8 cellular contexts compared by ENCODE assay signal in genomic region chr15:84421513-84422181, GRCh38.
A peak's percentile ranks its signal among the peaks of the same experiment; 100 is the strongest.
DNase-seq lines count a peak whose midpoint lies in the region; ATAC-seq, FAIRE-seq and TF ChIP-seq lines count a peak whose summit lies in the region.
"Not testable (repeated sequence)": the region's sequence is repeated elsewhere in the genome, so short reads cannot be mapped to it uniquely, and the experiment has no call there.

No MANE protein-coding gene starts in this region.

- in situ Hi-C loops in K562 (cut with MboI), result loop anchor here (25.0 kb wide), 1 partner anchor 159 kb away; no protein-coding TSS in a partner anchor

- CTCF ChIA-PET in A549 (lab: Yijun Ruan, JAX); K562 (lab: Yijun Ruan, JAX; ENCODE audit: low intra/inter-chr PET ratio): not testable (repeated sequence)

- not testable (repeated sequence) for TF ChIP-seq EP300 in A549 (IDR thresholded peaks at IDR 0.05); K562 (IDR thresholded peaks at IDR 0.05; ENCODE audit: low read length); esophagus muscularis mucosa (IDR thresholded peaks at IDR 0.05); ovary (IDR thresholded peaks at IDR 0.05); suprapubic skin (IDR thresholded peaks at IDR 0.05)

- not testable (repeated sequence) for FAIRE-seq in A549 (lab: Jason Lieb, UNC); K562 (lab: Jason Lieb, UNC)

- H3K27ac ChIP-seq in A549 (peak overlapping the region; percentile 59 to 84; a peak in 5 of 6 replicates), esophagus muscularis mucosa (replicated peaks in 1 of 4) (peak overlapping the region; percentile 70 to 84 (median 76)), hepatocyte (peak overlapping the region; percentile 71), ovary (peak overlapping the region; percentile 63 to 96)
- H3K27ac ChIP-seq in HUES6 (ENCODE audit: low read depth, low read length); K562 (ENCODE audit: extremely low read depth, low read depth, low read length); suprapubic skin: not testable (repeated sequence)

- DNase-seq in A549 (ENCODE audit: low read depth in 1 of 2, low spot score in 1 of 2); K562 (ENCODE audit: extremely low read depth in 1 of 4, low spot score in 3 of 4); esophagus muscularis mucosa (ENCODE audit: extremely low spot score); hepatocyte (ENCODE audit: low spot score); suprapubic skin (ENCODE audit: low spot score in 2 of 2): not testable (repeated sequence)
- peak; percentile 10 to 15 for DNase-seq in activated CD4-positive, alpha-beta T cell treated with anti-CD3 and anti-CD28 coated beads, Interleukin-2, amount 50 U/mL, for 48 hours
- peak; percentile 18 to 60 (median 24) for DNase-seq in ovary

- H3K9me3 ChIP-seq in A549; HUES6 (ENCODE audit: control insufficient read depth, insufficient read depth, low read depth, low read length); K562 (replicated peaks; ENCODE audit: control insufficient read depth, insufficient read depth, low read depth, low read length); esophagus muscularis mucosa; hepatocyte (ENCODE audit: low read depth); ovary; suprapubic skin: not testable (repeated sequence)

- not testable (repeated sequence) for H3K27me3 ChIP-seq in HUES6 (ENCODE audit: control insufficient read depth, insufficient read depth, low read length); K562 (ENCODE audit: control insufficient read depth in 2 of 2, insufficient read depth in 2 of 2, low read length in 2 of 2); esophagus muscularis mucosa; hepatocyte; ovary; suprapubic skin

- not testable (repeated sequence) for H3K4me1 ChIP-seq in A549; HUES6 (ENCODE audit: control insufficient read depth, insufficient read depth, low read length); K562 (replicated peaks in 1 of 2; ENCODE audit: control insufficient read depth in 2 of 2, insufficient read depth in 2 of 2, low read length in 2 of 2); esophagus muscularis mucosa; hepatocyte (ENCODE audit: insufficient read depth); ovary (ENCODE audit: insufficient read depth); suprapubic skin

- peak; percentile 76 to 100; a peak in 5 of 6 replicates for ATAC-seq in A549
- not testable (repeated sequence) for ATAC-seq in K562

- not testable (repeated sequence) for TF ChIP-seq CTCF in A549 (IDR thresholded peaks at IDR 0.05); K562 (IDR thresholded peaks at IDR 0.05 in 2 of 3, conservative IDR thresholded peaks at IDR 0.05 in 1 of 3; ENCODE audit: insufficient read depth in 2 of 3, low read depth in 1 of 3, low read length in 3 of 3); esophagus muscularis mucosa (IDR thresholded peaks at IDR 0.05); hepatocyte (IDR thresholded peaks at IDR 0.05; ENCODE audit: poor library complexity); ovary (IDR thresholded peaks at IDR 0.05); suprapubic skin (IDR thresholded peaks at IDR 0.05)

- WGBS in A549 (ENCODE audit: missing lambda C conversion rate), result 0% methylated on average over 23 of the region's 55 CpGs
- no CpG with 5 or more reads among the region's 55 CpGs for WGBS in K562 (ENCODE audit: insufficient coverage, low coverage, missing lambda C conversion rate)
- WGBS in esophagus muscularis mucosa, result no CpG with 5 or more reads among the region's 55 CpGs
- WGBS in hepatocyte (ENCODE audit: low lambda C conversion rate, missing lambda C conversion rate), result no CpG with 5 or more reads among the region's 55 CpGs
- WGBS in ovary, 3 donors, result 1% methylated on average over 15 of the region's 55 CpGs; no CpG with 5 or more reads in 2 of the 3 donors
- no CpG with 5 or more reads among the region's 55 CpGs for WGBS in suprapubic skin

- intact Hi-C loops in K562 (cut with micrococcal nuclease); esophagus muscularis mucosa (cut with DNase I); ovary (cut with DNase I): not testable (repeated sequence)

- not testable (repeated sequence) for H3K9me2 ChIP-seq in hepatocyte (replicated peaks; ENCODE audit: insufficient read depth)

- TF ChIP-seq POLR2A in A549 (IDR thresholded peaks at IDR 0.05; ENCODE audit: low read length); K562 (conservative IDR thresholded peaks at IDR 0.05); esophagus muscularis mucosa (IDR thresholded peaks at IDR 0.05; ENCODE audit: low read depth); ovary (IDR thresholded peaks at IDR 0.05); suprapubic skin (IDR thresholded peaks at IDR 0.05): not testable (repeated sequence)

- H3K4me3 ChIP-seq in A549, result peak overlapping the region; percentile 52
- H3K4me3 ChIP-seq in HUES6 (ENCODE audit: low read depth, low read length), result peak overlapping the region; percentile 38; the same call in 1 of the 2 replicates
- peak overlapping the region; percentile 29 for H3K4me3 ChIP-seq in K562
- H3K4me3 ChIP-seq in esophagus muscularis mucosa, result peak overlapping the region; percentile 39 to 61 (median 49)
- H3K4me3 ChIP-seq in hepatocyte, result not testable (repeated sequence)
- peak overlapping the region; percentile 32 for H3K4me3 ChIP-seq in ovary
- peak overlapping the region; percentile 38 for H3K4me3 ChIP-seq in suprapubic skin

- not testable (repeated sequence) for H4K20me1 ChIP-seq in K562 (replicated peaks; ENCODE audit: control insufficient read depth, insufficient read depth, low read length); hepatocyte (ENCODE audit: insufficient read depth, poor library complexity, severe bottlenecking)

- not testable (repeated sequence) for H3K9me1 ChIP-seq in K562 (ENCODE audit: control insufficient read depth, insufficient read depth, low read length)

- H3K79me2 ChIP-seq in K562 (ENCODE audit: control insufficient read depth, insufficient read depth, low read length); hepatocyte: not testable (repeated sequence)

- TF ChIP-seq RAD21 in A549 (conservative IDR thresholded peaks at IDR 0.05 in 1 of 2, IDR thresholded peaks at IDR 0.05 in 1 of 2); K562 (CRISPR knock-in tag; conservative IDR thresholded peaks at IDR 0.05 in 1 of 2, IDR thresholded peaks at IDR 0.05 in 1 of 2): not testable (repeated sequence)

- peak overlapping the region; percentile 55; the same call in 2 of the 3 replicates for H3K4me2 ChIP-seq in A549
- H3K4me2 ChIP-seq in K562 (ENCODE audit: insufficient read depth, low read length), result not testable (repeated sequence)
- peak overlapping the region; percentile 74 for H3K4me2 ChIP-seq in hepatocyte

- H3K9ac ChIP-seq in HUES6 (ENCODE audit: low read length); K562 (ENCODE audit: insufficient read depth in 1 of 2, low read depth in 2 of 2, low read length in 2 of 2): not testable (repeated sequence)

- not testable (repeated sequence) for H3K36me3 ChIP-seq in HUES6 (ENCODE audit: control insufficient read depth, insufficient read depth, low read length); K562 (ENCODE audit: control insufficient read depth, insufficient read depth, low read length); esophagus muscularis mucosa; hepatocyte (replicated peaks; ENCODE audit: insufficient read depth, low read depth); ovary; suprapubic skin

- not testable (repeated sequence) for BruUV-seq in K562 (replicated peaks; lab: Mats Ljungman, UMichigan)

- H2AFZ ChIP-seq in K562 (ENCODE audit: low read depth, low read length), result not testable (repeated sequence)
- peak overlapping the region; percentile 71 for H2AFZ ChIP-seq in hepatocyte

- POLR2A ChIA-PET in A549 (lab: Yijun Ruan, JAX); K562 (lab: Yijun Ruan, JAX): not testable (repeated sequence)

TF ChIP-seq in A549, 52 proteins besides CTCF, POLR2A, EP300 and RAD21:
- 0 out of 2 replicates have a peak, but pooled peaks have one; percentile 26 for TF ChIP-seq PHF8 (IDR thresholded peaks at IDR 0.05; ENCODE audit: borderline replicate concordance, low read depth)

TF ChIP-seq in K562, 482 proteins besides CTCF, POLR2A, EP300 and RAD21:
- TF ChIP-seq RBFOX2 (IDR thresholded peaks at IDR 0.05; ENCODE audit: low read depth, low read length), result 0 out of 2 replicates have a peak, but pooled peaks have one; percentile 18
- 0 out of 2 replicates have a peak, but pooled peaks have one; percentile 42 for TF ChIP-seq POLR2G (IDR thresholded peaks at IDR 0.05; ENCODE audit: low read depth, low read length)
